8 cellular contexts compared by ENCODE assay signal in genomic region chr11:65916391-65916790, GRCh38. TPM values are rescaled to one million over a fixed set of nuclear protein-coding genes. Genes with fewer than 3 reads are reported as not detected.
DNase-seq lines count a peak whose midpoint lies in the region; ATAC-seq and TF ChIP-seq lines count a peak whose summit lies in the region.

No MANE protein-coding gene starts in this region.

- H3K9me3 ChIP-seq in hepatocyte (ENCODE audit: low read depth), result no peaks in the 10 kb centered on the region

- H2AFZ ChIP-seq in hepatocyte, result no peak overlapping the region

- H3K4me3 Mint-ChIP-seq in T-helper 2 cell treated with Interferon-gamma antibody and Interleukin-4, amounts not matched to agents 5 μg/mL and 100 μg/mL, for 36 hours, result peak overlapping the region; percentile 77
- H3K4me3 Mint-ChIP-seq in activated CD8-positive, alpha-beta T cell treated with anti-CD3 and anti-CD28 coated beads for 36 hours, result peak overlapping the region; percentile 92
- H3K4me3 Mint-ChIP-seq in stimulated activated naive B cell treated with anti-CD40 and anti-IgM and Interleukin-4, amounts not matched to agents 10 μg/mL and 1 μg/mL and 100 μg/mL, for 72 hours, result peak overlapping the region; percentile 73 to 78

- peak overlapping the region; percentile 91 for H3K27ac ChIP-seq in hepatocyte

- H3K36me3 Mint-ChIP-seq in T-helper 2 cell treated with Interferon-gamma antibody and Interleukin-4, amounts not matched to agents 5 μg/mL and 100 μg/mL, for 36 hours (ENCODE audit: low read depth), result peaks cover 12% of the 10 kb centered on the region
- H3K36me3 Mint-ChIP-seq in activated CD8-positive, alpha-beta T cell treated with anti-CD3 and anti-CD28 coated beads for 36 hours (ENCODE audit: low read depth), result peaks cover 12% of the 10 kb centered on the region
- H3K36me3 Mint-ChIP-seq in stimulated activated naive B cell treated with anti-CD40 and anti-IgM and Interleukin-4, amounts not matched to agents 10 μg/mL and 1 μg/mL and 100 μg/mL, for 72 hours, result peaks cover 11 to 17% of the 10 kb centered on the region in 2 donors

- DNase-seq in T-helper 2 cell treated with Interferon-gamma antibody and Interleukin-4, amounts not matched to agents 5 μg/mL and 100 μg/mL, for 36 hours (ENCODE audit: low spot score), result no peak
- DNase-seq in T-helper 2 cell (no peak), hepatocyte (ENCODE audit: low spot score) (no peak), HPDE6-E6E7 (ENCODE audit: extremely low spot score) (no peak)
- no peak for DNase-seq in activated CD8-positive, alpha-beta T cell treated with anti-CD3 and anti-CD28 coated beads for 36 hours
- DNase-seq in stimulated activated naive B cell treated with anti-CD40 and anti-IgM and Interleukin-4, amounts not matched to agents 10 μg/mL and 1 μg/mL and 100 μg/mL, for 72 hours, result no peak

- WGBS in hepatocyte (ENCODE audit: low lambda C conversion rate, missing lambda C conversion rate), result 87% methylated on average over 7 of the region's 7 CpGs

- H3K9me2 ChIP-seq in hepatocyte (replicated peaks; ENCODE audit: insufficient read depth), result no peaks in the 10 kb centered on the region

- H3K27ac Mint-ChIP-seq in T-helper 2 cell treated with Interferon-gamma antibody and Interleukin-4, amounts not matched to agents 5 μg/mL and 100 μg/mL, for 36 hours, result no peak overlapping the region
- H3K27ac Mint-ChIP-seq in activated CD8-positive, alpha-beta T cell treated with anti-CD3 and anti-CD28 coated beads for 36 hours, result peak overlapping the region; percentile 13
- H3K27ac Mint-ChIP-seq in stimulated activated naive B cell treated with anti-CD40 and anti-IgM and Interleukin-4, amounts not matched to agents 10 μg/mL and 1 μg/mL and 100 μg/mL, for 72 hours, result no peak overlapping the region

- H3K36me3 ChIP-seq in hepatocyte (replicated peaks; ENCODE audit: insufficient read depth, low read depth), result no peaks in the 10 kb centered on the region

- H3K4me2 ChIP-seq in hepatocyte, result peak overlapping the region; percentile 93

- peaks cover 14% of the 10 kb centered on the region for H3K4me1 Mint-ChIP-seq in T-helper 2 cell treated with Interferon-gamma antibody and Interleukin-4, amounts not matched to agents 5 μg/mL and 100 μg/mL, for 36 hours (ENCODE audit: low read depth)
- peaks cover 29% of the 10 kb centered on the region for H3K4me1 Mint-ChIP-seq in activated CD8-positive, alpha-beta T cell treated with anti-CD3 and anti-CD28 coated beads for 36 hours (ENCODE audit: low read depth)
- peaks cover 49 to 66% of the 10 kb centered on the region in 2 donors for H3K4me1 Mint-ChIP-seq in stimulated activated naive B cell treated with anti-CD40 and anti-IgM and Interleukin-4, amounts not matched to agents 10 μg/mL and 1 μg/mL and 100 μg/mL, for 72 hours

- peaks cover 43% of the 10 kb centered on the region for H3K4me1 ChIP-seq in hepatocyte (ENCODE audit: insufficient read depth)

- no peaks in the 10 kb centered on the region for H3K9me3 Mint-ChIP-seq in T-helper 2 cell treated with Interferon-gamma antibody and Interleukin-4, amounts not matched to agents 5 μg/mL and 100 μg/mL, for 36 hours
- H3K9me3 Mint-ChIP-seq in activated CD8-positive, alpha-beta T cell treated with anti-CD3 and anti-CD28 coated beads for 36 hours, result no peaks in the 10 kb centered on the region
- H3K9me3 Mint-ChIP-seq in stimulated activated naive B cell treated with anti-CD40 and anti-IgM and Interleukin-4, amounts not matched to agents 10 μg/mL and 1 μg/mL and 100 μg/mL, for 72 hours, result no peaks in the 10 kb centered on the region

- H3K27me3 Mint-ChIP-seq in T-helper 2 cell treated with Interferon-gamma antibody and Interleukin-4, amounts not matched to agents 5 μg/mL and 100 μg/mL, for 36 hours (ENCODE audit: low read depth), result no peaks in the 10 kb centered on the region
- H3K27me3 Mint-ChIP-seq in activated CD8-positive, alpha-beta T cell treated with anti-CD3 and anti-CD28 coated beads for 36 hours, result no peaks in the 10 kb centered on the region
- peaks cover 4 to 5% of the 10 kb centered on the region in 2 donors for H3K27me3 Mint-ChIP-seq in stimulated activated naive B cell treated with anti-CD40 and anti-IgM and Interleukin-4, amounts not matched to agents 10 μg/mL and 1 μg/mL and 100 μg/mL, for 72 hours

- POLR2A ChIA-PET in activated CD8-positive, alpha-beta T cell treated with anti-CD3 and anti-CD28 coated beads for 36 hours (lab: Charles Lee), result interaction anchor here (1.1 to 2.9 kb wide), 3 partner anchors 15 to 27 kb away, joined by 3 to 20 read pairs (median 6); partner anchors contain the start of genes CCDC85B and FIBP

- intact Hi-C loops in activated CD8-positive, alpha-beta T cell treated with anti-CD3 and anti-CD28 coated beads for 36 hours (cut with micrococcal nuclease), result no loop called here

- H3K4me3 ChIP-seq in hepatocyte, result no peak overlapping the region

- H3K27me3 ChIP-seq in hepatocyte, result no peaks in the 10 kb centered on the region

- peaks cover 32% of the 10 kb centered on the region for H3K79me2 ChIP-seq in hepatocyte

- no peak for TF ChIP-seq CTCF in activated CD8-positive, alpha-beta T cell treated with anti-CD3 and anti-CD28 coated beads for 36 hours (IDR thresholded peaks at IDR 0.05)
- no peak for TF ChIP-seq CTCF in hepatocyte (IDR thresholded peaks at IDR 0.05; ENCODE audit: poor library complexity)

- ATAC-seq in activated CD8-positive, alpha-beta T cell treated with anti-CD3 and anti-CD28 coated beads for 36 hours, result no peak
- no peak for ATAC-seq in stimulated activated naive B cell treated with anti-CD40 and anti-IgM and Interleukin-4, amounts not matched to agents 10 μg/mL and 1 μg/mL and 100 μg/mL, for 72 hours (replicated peaks)
- ATAC-seq in GM18520 (IDR thresholded peaks at IDR 0.05; ENCODE audit: unreplicated experiment) (no peak), HG02885 (IDR thresholded peaks at IDR 0.05; ENCODE audit: poor library complexity, unreplicated experiment) (no peak)

- no peaks in the 10 kb centered on the region for H4K20me1 ChIP-seq in hepatocyte (ENCODE audit: insufficient read depth, poor library complexity, severe bottlenecking)

- CTCF ChIA-PET in activated CD8-positive, alpha-beta T cell treated with anti-CD3 and anti-CD28 coated beads for 36 hours (lab: Charles Lee), result interaction anchor here (0.8 to 2.5 kb wide), 4 partner anchors 15 to 32 kb away, joined by 3 to 12 read pairs (median 4); partner anchors contain the start of gene CCDC85B

RNA-seq across cellular contexts. Expression of gene C11orf68, which starts 2.5 kb away (rescaled TPM):
- 10 to 100 TPM; 26.2 to 26.3 TPM for total RNA-seq in activated CD8-positive, alpha-beta T cell treated with anti-CD3 and anti-CD28 coated beads for 36 hours
- total RNA-seq in hepatocyte, result 20.8 and 26.3 TPM in 2 replicates
- 53.2 and 59.3 TPM in 2 replicates for polyA plus RNA-seq in hepatocyte

RNA-seq across cellular contexts. Expression of gene DRAP1, which starts 2.8 kb away (rescaled TPM):
- total RNA-seq in activated CD8-positive, alpha-beta T cell treated with anti-CD3 and anti-CD28 coated beads for 36 hours, result 100 to 1,000 TPM; 135 TPM
- total RNA-seq in hepatocyte, result 59.1 and 65.3 TPM in 2 replicates
- 158 and 173 TPM in 2 replicates for polyA plus RNA-seq in hepatocyte

RNA-seq across cellular contexts. Expression of gene FOSL1, which starts 16.2 kb away (rescaled TPM):
- total RNA-seq in activated CD8-positive, alpha-beta T cell treated with anti-CD3 and anti-CD28 coated beads for 36 hours, result 10 to 100 TPM in 1 of 2 experiments, 1 to 10 TPM in 1; 9.9 to 10.2 TPM
- 4.5 and 4.7 TPM in 2 replicates for total RNA-seq in hepatocyte
- polyA plus RNA-seq in hepatocyte, result 16.5 and 20.1 TPM in 2 replicates

RNA-seq across cellular contexts. Expression of gene CCDC85B, which starts 25.9 kb away (rescaled TPM):
- 10 to 100 TPM; 68.8 to 72.4 TPM for total RNA-seq in activated CD8-positive, alpha-beta T cell treated with anti-CD3 and anti-CD28 coated beads for 36 hours
- 15.1 and 21.5 TPM in 2 replicates for total RNA-seq in hepatocyte
- 38.2 and 41.6 TPM in 2 replicates for polyA plus RNA-seq in hepatocyte

RNA-seq across cellular contexts. Expression of gene FIBP, which starts 28.1 kb away (rescaled TPM):
- 10 to 100 TPM; 78.8 to 79.9 TPM for total RNA-seq in activated CD8-positive, alpha-beta T cell treated with anti-CD3 and anti-CD28 coated beads for 36 hours
- 72.6 and 74.9 TPM in 2 replicates for total RNA-seq in hepatocyte
- 93.6 and 101 TPM in 2 replicates for polyA plus RNA-seq in hepatocyte
